Comparison of ENCODE assay signal across 8 cellular contexts in genomic region chr1:21906173-21907078, GRCh38. TPM values are rescaled to one million over a fixed set of nuclear protein-coding genes. Genes with fewer than 3 reads are reported as not detected.
A peak's percentile ranks its signal among the peaks of the same experiment; 100 is the strongest.
DNase-seq lines count a peak whose midpoint lies in the region; ATAC-seq and TF ChIP-seq lines count a peak whose summit lies in the region.

No MANE protein-coding gene starts in this region.

- H3K4me1 ChIP-seq in Peyer's patch (peaks cover 0 to 75% (median 14%) of the 10 kb centered on the region in 4 donors), esophagus squamous epithelium (peaks cover 73 to 100% (median 98%) of the 10 kb centered on the region in 3 donors), mesodermal cell (ENCODE audit: control insufficient read depth, insufficient read depth, low read length, poor library complexity, severe bottlenecking) (peaks cover 49% of the 10 kb centered on the region), thoracic aorta (ENCODE audit: control insufficient read depth in 1 of 2, low read depth in 2 of 2) (peaks cover 82 to 99% of the 10 kb centered on the region in 2 donors)

- H3K27ac Mint-ChIP-seq in naive thymus-derived CD8-positive, alpha-beta T cell: no peak overlapping the region
- H3K27ac Mint-ChIP-seq in WTC11: no peak overlapping the region

- no peaks in the 10 kb centered on the region for H3K36me3 ChIP-seq in Peyer's patch
- no peaks in the 10 kb centered on the region for H3K36me3 ChIP-seq in esophagus squamous epithelium
- H3K36me3 ChIP-seq in mesodermal cell (ENCODE audit: control insufficient read depth, insufficient read depth, low read length): peaks cover 21% of the 10 kb centered on the region
- H3K36me3 ChIP-seq in thoracic aorta: no peaks in the 10 kb centered on the region

- peak in 1 of 3 donors; percentile 70 for DNase-seq in Peyer's patch
- no peak for DNase-seq in esophagus squamous epithelium (lab: John Stamatoyannopoulos, UW)
- peak; percentile 76 for DNase-seq in thoracic aorta (ENCODE audit: low spot score)
- DNase-seq in naive thymus-derived CD8-positive, alpha-beta T cell: no peak
- DNase-seq in WTC11 (ENCODE audit: low spot score): no peak

- no peaks in the 10 kb centered on the region for H3K9me3 ChIP-seq in Peyer's patch
- H3K9me3 ChIP-seq in esophagus squamous epithelium: no peaks in the 10 kb centered on the region
- no peaks in the 10 kb centered on the region for H3K9me3 ChIP-seq in mesodermal cell (ENCODE audit: control insufficient read depth, low read length)
- no peaks in the 10 kb centered on the region for H3K9me3 ChIP-seq in thoracic aorta

- ATAC-seq in thoracic aorta (ENCODE audit: insufficient number of reproducible peaks, low FRiP score, low read depth) (peak; percentile 16), GM18909 (IDR thresholded peaks at IDR 0.05; ENCODE audit: poor library complexity, unreplicated experiment) (no peak), WTC11 (no peak), GM21576 (IDR thresholded peaks at IDR 0.05; ENCODE audit: unreplicated experiment) (no peak)
- no peak for ATAC-seq in naive thymus-derived CD8-positive, alpha-beta T cell

- H3K4me3 Mint-ChIP-seq in naive thymus-derived CD8-positive, alpha-beta T cell: no peak overlapping the region
- H3K4me3 Mint-ChIP-seq in WTC11: no peak overlapping the region

- POLR2A ChIA-PET in naive thymus-derived CD8-positive, alpha-beta T cell (lab: Charles Lee): no interaction called here
- POLR2A ChIA-PET in WTC11 (lab: Charles Lee): no interaction called here

- CTCF ChIA-PET in WTC11 (lab: Charles Lee): no interaction called here

- H3K4me3 ChIP-seq in Peyer's patch (no peak overlapping the region), esophagus squamous epithelium (peak overlapping the region in 1 of 4 donors; percentile 20), mesodermal cell (ENCODE audit: extremely low read depth, insufficient read depth, low read length, poor library complexity, severe bottlenecking) (no peak overlapping the region), thoracic aorta (no peak overlapping the region)

- peak overlapping the region; percentile 49 to 88 (median 75) for H3K27ac ChIP-seq in Peyer's patch
- peak overlapping the region; percentile 80 to 97 (median 90) for H3K27ac ChIP-seq in esophagus squamous epithelium
- peak overlapping the region; percentile 66 for H3K27ac ChIP-seq in mesodermal cell (ENCODE audit: low read depth, low read length, severe bottlenecking)
- peak overlapping the region; percentile 99 for H3K27ac ChIP-seq in thoracic aorta

- no peaks in the 10 kb centered on the region for H3K27me3 Mint-ChIP-seq in naive thymus-derived CD8-positive, alpha-beta T cell
- no peaks in the 10 kb centered on the region for H3K27me3 Mint-ChIP-seq in WTC11 (ENCODE audit: low read depth)

- 31 to 83% methylated on average over 11 to 12 of the region's 21 CpGs for WGBS in esophagus squamous epithelium, 2 donors
- 92 to 97% methylated on average over 16 to 20 of the region's 21 CpGs for WGBS in mesodermal cell (ENCODE audit: insufficient coverage in 2 of 2), 2 experiments

- no peak for TF ChIP-seq POLR2A in Peyer's patch (IDR thresholded peaks at IDR 0.05)
- TF ChIP-seq POLR2A in esophagus squamous epithelium (IDR thresholded peaks at IDR 0.05): no peak

- H3K27me3 ChIP-seq in Peyer's patch: no peaks in the 10 kb centered on the region
- no peaks in the 10 kb centered on the region for H3K27me3 ChIP-seq in esophagus squamous epithelium
- no peaks in the 10 kb centered on the region for H3K27me3 ChIP-seq in thoracic aorta (replicated peaks; ENCODE audit: insufficient read depth)

- H3K36me3 Mint-ChIP-seq in naive thymus-derived CD8-positive, alpha-beta T cell: no peaks in the 10 kb centered on the region
- H3K36me3 Mint-ChIP-seq in WTC11: no peaks in the 10 kb centered on the region

- intact Hi-C loops in esophagus squamous epithelium (cut with DNase I): no loop called here

- H3K4me1 Mint-ChIP-seq in naive thymus-derived CD8-positive, alpha-beta T cell: peaks cover 9 to 42% (median 26%) of the 10 kb centered on the region in 4 donors
- peaks cover 33% of the 10 kb centered on the region for H3K4me1 Mint-ChIP-seq in WTC11

- TF ChIP-seq CTCF in Peyer's patch (IDR thresholded peaks at IDR 0.05) (no peak), esophagus squamous epithelium (IDR thresholded peaks at IDR 0.05) (no peak), thoracic aorta (IDR thresholded peaks at IDR 0.05) (no peak), WTC11 (IDR thresholded peaks at IDR 0.05) (no peak)

- H3K9me3 Mint-ChIP-seq in naive thymus-derived CD8-positive, alpha-beta T cell: no peaks in the 10 kb centered on the region
- no peaks in the 10 kb centered on the region for H3K9me3 Mint-ChIP-seq in WTC11

TF ChIP-seq in WTC11, 78 proteins besides CTCF, POLR2A, EP300 and RAD21:
- no peak for TF ChIP-seq ZNF317 (CRISPR knock-in tag; IDR thresholded peaks at IDR 0.05; ENCODE audit: borderline replicate concordance, low read depth)
- no peak for TF ChIP-seq ZNF232 (CRISPR knock-in tag; IDR thresholded peaks at IDR 0.05)
- TF ChIP-seq USF1 (CRISPR knock-in tag; IDR thresholded peaks at IDR 0.05): no peak
- TF ChIP-seq RELA (CRISPR knock-in tag; IDR thresholded peaks at IDR 0.05; ENCODE audit: borderline replicate concordance): no peak
- no peak for TF ChIP-seq GRHL2 (CRISPR knock-in tag; IDR thresholded peaks at IDR 0.05; ENCODE audit: insufficient replicate concordance, severe bottlenecking)
- TF ChIP-seq GTF2I (CRISPR knock-in tag; conservative IDR thresholded peaks at IDR 0.05): no peak
- no peak for TF ChIP-seq USF2 (CRISPR knock-in tag; IDR thresholded peaks at IDR 0.05)
- TF ChIP-seq ZBTB21 (CRISPR knock-in tag; IDR thresholded peaks at IDR 0.05; ENCODE audit: borderline replicate concordance): no peak
- TF ChIP-seq ATF2 (CRISPR knock-in tag; IDR thresholded peaks at IDR 0.05; ENCODE audit: borderline replicate concordance, low read depth): no peak
- no peak for TF ChIP-seq CDX4 (CRISPR knock-in tag; IDR thresholded peaks at IDR 0.05; ENCODE audit: borderline replicate concordance)
- TF ChIP-seq GABPB1 (CRISPR knock-in tag; IDR thresholded peaks at IDR 0.05): no peak
TF ChIP-seq in WTC11: peak in this region for 0.

RNA-seq across cellular contexts. Expression of gene HSPG2, which starts 30.7 kb away (rescaled TPM):
- 100 to 1,000 TPM in 3 of 4 donors, 10 to 100 TPM in 1; 68.7 to 199 (median 122) TPM for total RNA-seq in Peyer's patch
- 100 to 1,000 TPM in 1 of 4 donors, 10 to 100 TPM in 3; 44.9 to 107 (median 54.2) TPM for total RNA-seq in esophagus squamous epithelium
- 162 TPM for polyA plus RNA-seq in mesodermal cell (2013, experiment 1 of 2)
- 102 TPM for polyA plus RNA-seq in mesodermal cell (2013, experiment 2 of 2)
- 100 to 1,000 TPM; 684 to 846 TPM for total RNA-seq in thoracic aorta
- 1 to 10 TPM; 6.4 to 7.2 TPM for total RNA-seq in naive thymus-derived CD8-positive, alpha-beta T cell
- polyA plus RNA-seq in naive thymus-derived CD8-positive, alpha-beta T cell: under 1 TPM in 2 of 3 donors, not detected in 1; 0.46 to 0.76 TPM
- 120 to 127 TPM (median 120 TPM) in 3 replicates for total RNA-seq in WTC11 (2021)

Comparison
In these comparisons a context has a peak if more than half of its experiments do, and no peak if none do; other contexts are left out.
1. RNA of gene HSPG2, which starts 30.7 kb away (total RNA-seq): 684 to 846 TPM in thoracic aorta, 68.7 to 199 TPM in Peyer's patch, 120 to 127 TPM in WTC11 and 44.9 to 107 TPM in esophagus squamous epithelium; 6.4 to 7.2 TPM in naive thymus-derived CD8-positive, alpha-beta T cell; every median in the first group is over 4 times any median in the second.
2. Peak in every context shown above with its lines, with median percentiles within 50 percentile points of each other: H3K27ac ChIP-seq.